In genomic region chr2:26468544-26468943, GRCh38 we compare ENCODE assay signal across 5 cellular contexts. TPM values are rescaled to one million over a fixed set of nuclear protein-coding genes. Genes with fewer than 3 reads are reported as not detected.
"Had no signal": no experiment of that assay in that cellular context is flagged by ENCODE, and none has a peak within 500 bp of the region (broad histone marks: within the 10 kb centered on the region; RNA-seq: fewer than 3 reads in every experiment).

No MANE protein-coding gene starts in this region.

RNA-seq across cellular contexts. Expression of gene OTOF, which starts 9.4 kb away (rescaled TPM):
- total RNA-seq: activated B cell treated with CpG ODN at 0.5 μM for 24 hours, ascending aorta, bronchial epithelial cell, cardiac muscle cell, chondrocyte had no signal
- polyA plus RNA-seq: cardiac muscle cell had no signal
